In genomic region chr7:873367-874002, GRCh38 we compare ENCODE assay signal across 8 cellular contexts.
DNase-seq lines count a peak whose midpoint lies in the region; ATAC-seq and TF ChIP-seq lines count a peak whose summit lies in the region.

No MANE protein-coding gene starts in this region.

- H3K4me3 ChIP-seq in foreskin fibroblast (ENCODE audit: low read depth in 1 of 2, low read length in 2 of 2) (no peak overlapping the region), neutrophil (ENCODE audit: low read depth in 1 of 2, low read length in 1 of 2) (no peak overlapping the region), subcutaneous abdominal adipose tissue (ENCODE audit: low read depth in 1 of 5, low read length in 5 of 5) (no peak overlapping the region)

- DNase-seq in EL (peak; percentile 78), SHP77 treated with DMSO at 0.1 percent for 48 hours (lab: John Stamatoyannopoulos, UW) (peak; percentile 83), foreskin fibroblast (peak; percentile 84 to 94)
- DNase-seq in activated effector memory CD4-positive, alpha-beta T cell treated with anti-CD3 and anti-CD28 coated beads, Interleukin-2, amount 50 U/mL, for 16 hours, result peak; percentile 89

- peak; percentile 99 for TF ChIP-seq CTCF in LNCAP (IDR thresholded peaks at IDR 0.05)
- peak; percentile 91 for TF ChIP-seq CTCF in foreskin fibroblast (IDR thresholded peaks at IDR 0.05; ENCODE audit: low read depth, low read length)
- peak; percentile 91 for TF ChIP-seq CTCF in neutrophil (IDR thresholded peaks at IDR 0.05)

- H3K27ac ChIP-seq in neutrophil (peak overlapping the region; percentile 53), subcutaneous abdominal adipose tissue (ENCODE audit: low read depth, low read length) (peak overlapping the region; percentile 58)

- ATAC-seq in GM21526 (IDR thresholded peaks at IDR 0.05; ENCODE audit: low FRiP score, unreplicated experiment), result no peak

- no peaks in the 10 kb centered on the region for H3K36me3 ChIP-seq in neutrophil
- H3K36me3 ChIP-seq in subcutaneous abdominal adipose tissue (ENCODE audit: control insufficient read depth in 5 of 5, insufficient read depth in 5 of 5, low read length in 5 of 5), result peaks cover 0 to 41% (median 35%) of the 10 kb centered on the region in 5 donors

- peaks cover 14 to 17% of the 10 kb centered on the region in 2 experiments for H3K4me1 ChIP-seq in neutrophil (ENCODE audit: control insufficient read depth in 1 of 2, insufficient read depth in 1 of 2, low read depth in 1 of 2, low read length in 1 of 2)
- peaks cover 4 to 48% (median 31%) of the 10 kb centered on the region in 5 donors for H3K4me1 ChIP-seq in subcutaneous abdominal adipose tissue (ENCODE audit: control insufficient read depth in 5 of 5, insufficient read depth in 5 of 5, low read length in 5 of 5)

- H3K9ac ChIP-seq in subcutaneous abdominal adipose tissue (ENCODE audit: low read length in 5 of 5), result peak overlapping the region in 2 of 5 donors; percentile 13 to 63

- H3K9me3 ChIP-seq in neutrophil, result no peaks in the 10 kb centered on the region
- H3K9me3 ChIP-seq in subcutaneous abdominal adipose tissue (ENCODE audit: control insufficient read depth in 5 of 5, low read length in 5 of 5), result no peaks in the 10 kb centered on the region

- no peaks in the 10 kb centered on the region for H3K27me3 ChIP-seq in neutrophil
- H3K27me3 ChIP-seq in subcutaneous abdominal adipose tissue (ENCODE audit: control insufficient read depth in 5 of 5, insufficient read depth in 4 of 5, low read length in 5 of 5), result no peaks in the 10 kb centered on the region
